ENCODE assay signal across 9 cellular contexts in genomic region chr4:102625232-102625930, GRCh38.
DNase-seq lines count a peak whose midpoint lies in the region; ATAC-seq, FAIRE-seq and TF ChIP-seq lines count a peak whose summit lies in the region.
"Had no signal": no experiment of that assay in that cellular context is flagged by ENCODE, and none has a peak within 500 bp of the region (broad histone marks: within the 10 kb centered on the region; RNA-seq: fewer than 3 reads in every experiment).

No MANE protein-coding gene starts in this region.

- 29% methylated on average over 3 of the region's 3 CpGs for WGBS in GM12878 (ENCODE audit: insufficient coverage, insufficient replicate concordance, low lambda C conversion rate, missing lambda C conversion rate)

- TF ChIP-seq CTCF in Caco-2 (IDR thresholded peaks at IDR 0.05; ENCODE audit: insufficient read depth in 1 of 2, low read depth in 1 of 2, low read length in 1 of 2, severe bottlenecking in 1 of 2, unreplicated experiment in 1 of 2), result peak in 1 of 2 experiments; percentile 39
- TF ChIP-seq CTCF in GM12878 (IDR thresholded peaks at IDR 0.05 in 2 of 3, conservative IDR thresholded peaks at IDR 0.05 in 1 of 3; ENCODE audit: control insufficient read depth in 2 of 3, extremely low read depth in 1 of 3, insufficient read depth in 1 of 3, low read depth in 3 of 3, low read length in 3 of 3), result peak; percentile 57 to 85 (median 58); a peak in 5 of 6 replicates
- peak; percentile 39 for TF ChIP-seq CTCF in upper lobe of right lung (IDR thresholded peaks at IDR 0.05)

- H3K4me1 Mint-ChIP-seq in Caco-2 (ENCODE audit: low read depth, unreplicated experiment), result peaks cover 26% of the 10 kb centered on the region
- peaks cover 65 to 73% (median 73%) of the 10 kb centered on the region in 3 donors for H3K4me1 Mint-ChIP-seq in T-cell

- H3K4me3 Mint-ChIP-seq in Caco-2 (ENCODE audit: unreplicated experiment), result no peak overlapping the region
- H3K4me3 Mint-ChIP-seq in T-cell, result peak overlapping the region; percentile 39 to 68 (median 40)

- H3K4me3 ChIP-seq in Caco-2 (ENCODE audit: low read depth, low read length) (no peak overlapping the region), GM12878 (no peak overlapping the region), upper lobe of right lung (no peak overlapping the region)
- H3K4me3 ChIP-seq: pancreas had no signal

- POLR2A ChIA-PET in Caco-2 (lab: Charles Lee) (no interaction called here), T-cell (lab: Charles Lee) (interaction anchor here in 1 of 2 donors (0.6 to 0.7 kb wide), 3 partner anchors 12 to 156 kb away, joined by 3 to 6 read pairs (median 4); no protein-coding TSS in a partner anchor), GM12878 (lab: Charles Lee) (no interaction called here)

- H3K9ac ChIP-seq in GM12878 (ENCODE audit: control insufficient read depth, insufficient read depth, low read length), result no peak overlapping the region

- BruUV-seq in Caco-2 (replicated peaks; lab: Mats Ljungman, UMichigan) (no TSS peak), GM12878 (replicated peaks; lab: Mats Ljungman, UMichigan) (no TSS peak)

- no peaks in the 10 kb centered on the region for H3K79me2 ChIP-seq in GM12878 (ENCODE audit: control insufficient read depth, insufficient read depth, low read length)

- H3K36me3 ChIP-seq in Caco-2 (ENCODE audit: control insufficient read depth, insufficient read depth, low read length) (no peaks in the 10 kb centered on the region), GM12878 (ENCODE audit: control insufficient read depth in 2 of 2, insufficient read depth in 2 of 2, low read length in 1 of 2) (no peaks in the 10 kb centered on the region), upper lobe of right lung (no peaks in the 10 kb centered on the region)
- H3K36me3 ChIP-seq: pancreas had no signal

- H3K9me3 ChIP-seq in Caco-2 (no peaks in the 10 kb centered on the region), GM12878 (replicated peaks; ENCODE audit: control insufficient read depth, insufficient read depth, low read length) (no peaks in the 10 kb centered on the region), upper lobe of right lung (no peaks in the 10 kb centered on the region)
- H3K9me3 ChIP-seq: pancreas had no signal

- ATAC-seq in GM19438 (IDR thresholded peaks at IDR 0.05; ENCODE audit: low read depth, unreplicated experiment) (peak; percentile 86), HG03354 (IDR thresholded peaks at IDR 0.05; ENCODE audit: poor library complexity, severe bottlenecking, unreplicated experiment) (peak; percentile 88), T-cell (replicated peaks in 1 of 4) (peak; percentile 82 to 89 (median 85)), GM12878 (peak; percentile 94), left lobe of liver (peak; percentile 67), upper lobe of right lung (peak; percentile 78)

- H3K27ac ChIP-seq in GM12878 (ENCODE audit: control insufficient read depth, insufficient read depth), result no peak overlapping the region
- no peak overlapping the region for H3K27ac ChIP-seq in upper lobe of right lung
- H3K27ac ChIP-seq: pancreas had no signal

- SMC1A ChIA-PET in GM12878 (lab: Charles Lee; ENCODE audit: uncharacterized antibody, unreplicated experiment), result interaction anchor here (0.6 to 4.5 kb wide), 19 partner anchors 11 to 474 kb away, joined by 3 to 39 read pairs (median 4); partner anchors contain the start of gene BDH2

- TF ChIP-seq RAD21 in GM12878 (IDR thresholded peaks at IDR 0.05; ENCODE audit: insufficient read depth, low read depth, low read length), result peak; percentile 97

- intact Hi-C loops in Caco-2 (cut with micrococcal nuclease; ENCODE audit: unreplicated experiment), result loop anchor here (1.0 to 10.0 kb wide), 3 partner anchors 176 to 281 kb away; partner anchors contain the start of gene SLC39A8
- intact Hi-C loops in GM12878 (cut with micrococcal nuclease; ENCODE audit: unreplicated experiment), result loop anchor here (1.0 to 10.0 kb wide), 5 partner anchors 169 to 368 kb away; partner anchors contain the start of gene SLC39A8
- intact Hi-C loops in upper lobe of right lung (cut with DNase I), result no loop called here

- peak overlapping the region; percentile 54 for H3K4me2 ChIP-seq in GM12878 (ENCODE audit: control insufficient read depth, insufficient read depth)

- FAIRE-seq in GM12878 (lab: Jason Lieb, UNC), result no peak
- FAIRE-seq: pancreas had no signal

- H3K36me3 Mint-ChIP-seq in Caco-2 (ENCODE audit: insufficient read depth, unreplicated experiment) (peaks cover 9% of the 10 kb centered on the region), T-cell (no peaks in the 10 kb centered on the region)

- H3K27me3 Mint-ChIP-seq in Caco-2 (ENCODE audit: insufficient read depth, unreplicated experiment) (no peaks in the 10 kb centered on the region), T-cell (no peaks in the 10 kb centered on the region)

- H3K9me3 Mint-ChIP-seq in Caco-2 (ENCODE audit: unreplicated experiment) (no peaks in the 10 kb centered on the region), T-cell (no peaks in the 10 kb centered on the region)

- H4K20me1 ChIP-seq in GM12878 (ENCODE audit: control insufficient read depth, insufficient read depth), result no peaks in the 10 kb centered on the region

- H3K27me3 ChIP-seq in Caco-2 (replicated peaks; ENCODE audit: control insufficient read depth, insufficient read depth, low read length) (no peaks in the 10 kb centered on the region), GM12878 (replicated peaks in 1 of 2; ENCODE audit: control insufficient read depth in 2 of 2, insufficient read depth in 2 of 2, low read length in 1 of 2) (no peaks in the 10 kb centered on the region), upper lobe of right lung (no peaks in the 10 kb centered on the region)
- H3K27me3 ChIP-seq: pancreas had no signal

- in situ Hi-C loops in GM12878 (cut with MboI), result loop anchor here (10.0 to 25.0 kb wide), 2 partner anchors 469 to 1162 kb away; partner anchors contain the start of gene BDH2

- H2AFZ ChIP-seq in GM12878 (ENCODE audit: control insufficient read depth, low read depth, low read length), result peak overlapping the region; percentile 78

- TF ChIP-seq EP300 in GM12878 (IDR thresholded peaks at IDR 0.05; ENCODE audit: borderline replicate concordance in 1 of 2, control insufficient read depth in 1 of 2, low read depth in 2 of 2, low read length in 2 of 2), result no peak

- RAD21 ChIA-PET in GM12878 (lab: Charles Lee; ENCODE audit: unreplicated experiment), result interaction anchor here (0.8 to 2.4 kb wide), 12 partner anchors 82 to 469 kb away, joined by 3 to 18 read pairs (median 5); no protein-coding TSS in a partner anchor

- no peak for TF ChIP-seq POLR2A in GM12878 (IDR thresholded peaks at IDR 0.05; ENCODE audit: low read depth, low read length)

- CTCF ChIA-PET in Caco-2 (lab: Charles Lee), result no interaction called here
- CTCF ChIA-PET in T-cell (lab: Charles Lee), result interaction anchor here (0.6 to 2.8 kb wide), 15 partner anchors 16 to 473 kb away, joined by 3 to 15 read pairs (median 4); no protein-coding TSS in a partner anchor
- CTCF ChIA-PET in GM12878 (lab: Yijun Ruan, JAX), result interaction anchor here (0.7 to 3.5 kb wide), 22 partner anchors 9 to 466 kb away, joined by 3 to 34 read pairs (median 4); no protein-coding TSS in a partner anchor

- DNase-seq in Caco-2 (peak; percentile 32 to 55), T-cell (peak; percentile 38 to 76 (median 63)), GM12878 (ENCODE audit: low read depth, low spot score) (no peak), left lobe of liver (ENCODE audit: low spot score) (no peak), upper lobe of right lung (no peak), ureter (ENCODE audit: low spot score) (no peak)
- DNase-seq: pancreas had no signal

- peaks cover 23% of the 10 kb centered on the region for H3K4me1 ChIP-seq in Caco-2
- H3K4me1 ChIP-seq in GM12878 (ENCODE audit: control insufficient read depth, insufficient read depth, low read length), result peaks cover 3% of the 10 kb centered on the region; the same call in 1 of the 2 replicates
- H3K4me1 ChIP-seq in upper lobe of right lung, result no peaks in the 10 kb centered on the region

- H3K27ac Mint-ChIP-seq in Caco-2 (ENCODE audit: unreplicated experiment) (no peak overlapping the region), T-cell (peak overlapping the region; percentile 83 to 89)

TF ChIP-seq in GM12878, 131 proteins besides CTCF, POLR2A, EP300 and RAD21 (continues in another document):
- TF ChIP-seq MTA2 (IDR thresholded peaks at IDR 0.05; ENCODE audit: low read depth) (0 out of 2 replicates have a peak, but pooled peaks have one; percentile 27), PKNOX1 (IDR thresholded peaks at IDR 0.05) (peak; percentile 13; the same call in 1 of the 2 replicates), PAX8 (IDR thresholded peaks at IDR 0.05) (0 out of 2 replicates have a peak, but pooled peaks have one; percentile 21)

Comparison
In these comparisons a context has a peak if more than half of its experiments do, and no peak if none do; other contexts are left out.
1. DNase-seq: peak in Caco-2 (2 of 2) and T-cell (34 of 34); none in GM12878 (single experiment), left lobe of liver (single experiment), upper lobe of right lung (single experiment) and ureter (single experiment).
2. Peak in every context shown above with its lines, with median percentiles within 50 percentile points of each other: ATAC-seq.